Comparison of ENCODE assay signal across 25 cellular contexts in genomic region chr4:3573131-3573530, GRCh38. TPM values are rescaled to one million over a fixed set of nuclear protein-coding genes. Genes with fewer than 3 reads are reported as not detected.
DNase-seq lines count a peak whose midpoint lies in the region; ATAC-seq, FAIRE-seq and TF ChIP-seq lines count a peak whose summit lies in the region.
"Had no signal": no experiment of that assay in that cellular context is flagged by ENCODE, and none has a peak within 500 bp of the region (broad histone marks: within the 10 kb centered on the region; RNA-seq: fewer than 3 reads in every experiment).

No MANE protein-coding gene starts in this region.

- H3K4me3 ChIP-seq in bronchial epithelial cell (ENCODE audit: low read depth, low read length) (no peak overlapping the region), osteoblast (ENCODE audit: insufficient read depth, low read length) (no peak overlapping the region), sigmoid colon (no peak overlapping the region)
- H3K4me3 ChIP-seq: A549; BLaER1 treated with 17β-estradiol and CSF1 and Interleukin-3, amounts not matched to agents 10 nM and 100 nM; GM12878; GM23248 had no signal

- intact Hi-C loops in sigmoid colon (cut with DNase I) (no loop called here), Right ventricle myocardium superior (cut with DNase I) (no loop called here)

- H4K20me1 ChIP-seq in osteoblast (ENCODE audit: insufficient read depth, low read length), result no peaks in the 10 kb centered on the region
- H4K20me1 ChIP-seq: BLaER1 treated with 17β-estradiol and CSF1 and Interleukin-3, amounts not matched to agents 10 nM and 100 nM had no signal

- no peak for ATAC-seq in GM19324 (IDR thresholded peaks at IDR 0.05; ENCODE audit: low FRiP score, unreplicated experiment)
- no peak for ATAC-seq in Right ventricle myocardium superior (ENCODE audit: poor library complexity)
- ATAC-seq: A549, GM12878, HCT116 had no signal

- H3K9me3 ChIP-seq in osteoblast (ENCODE audit: low read depth, low read length), result no peaks in the 10 kb centered on the region
- no peaks in the 10 kb centered on the region for H3K9me3 ChIP-seq in sigmoid colon
- H3K9me3 ChIP-seq: A549; BE2C; BLaER1 treated with 17β-estradiol and CSF1 and Interleukin-3, amounts not matched to agents 10 nM and 100 nM had no signal

- in situ Hi-C loops in GM13976 (cut with MboI; ENCODE audit: low sequenced_read_pairs, unreplicated experiment), result no loop called here

- TF ChIP-seq EP300 in sigmoid colon (IDR thresholded peaks at IDR 0.05), result no peak

- no peaks in the 10 kb centered on the region for H3K36me3 ChIP-seq in bronchial epithelial cell (ENCODE audit: control insufficient read depth, insufficient read depth, low read length)
- H3K36me3 ChIP-seq in osteoblast (ENCODE audit: insufficient read depth, low read length), result no peaks in the 10 kb centered on the region
- H3K36me3 ChIP-seq in sigmoid colon, result no peaks in the 10 kb centered on the region
- H3K36me3 ChIP-seq: BE2C; BLaER1 treated with 17β-estradiol and CSF1 and Interleukin-3, amounts not matched to agents 10 nM and 100 nM had no signal

- peak; percentile 86 for FAIRE-seq in bronchial epithelial cell (lab: Jason Lieb, UNC)
- FAIRE-seq: A549, D721Med, GM12878, GM18507, H1 had no signal

- no peak for TF ChIP-seq POLR2A in sigmoid colon (IDR thresholded peaks at IDR 0.05)

- H2AFZ ChIP-seq in osteoblast (ENCODE audit: low read length), result no peak overlapping the region
- H2AFZ ChIP-seq: GM23248 had no signal

- no peak overlapping the region for H3K4me2 ChIP-seq in osteoblast (ENCODE audit: insufficient read depth, low read length)
- H3K4me2 ChIP-seq: A549; BLaER1 treated with 17β-estradiol and CSF1 and Interleukin-3, amounts not matched to agents 10 nM and 100 nM had no signal

- H3K79me2 ChIP-seq in osteoblast (ENCODE audit: insufficient read depth, low read length), result no peaks in the 10 kb centered on the region

- peak; percentile 5 for DNase-seq in GM13976 (ENCODE audit: low spot score)
- no peak for DNase-seq in bronchial epithelial cell (ENCODE audit: low read depth)
- peak; percentile 30 for DNase-seq in osteoblast (ENCODE audit: insufficient read length, low spot score, missing footprints)
- peak; percentile 40 for DNase-seq in sigmoid colon
- no peak for DNase-seq in activated CD4-positive, alpha-beta T cell treated with anti-CD3 and anti-CD28 coated beads for 48 hours
- no peak for DNase-seq in Right ventricle myocardium superior
- DNase-seq: 8988T; ACHN; AML-193; BE2C; CD4-positive, alpha-beta T cell; CD8-positive, alpha-beta memory T cell; DMS 273 treated with DMSO at 0.1 percent for 48 hours; DMS79; EL; GDM1; GM23248 had no signal

- H3K27ac ChIP-seq in osteoblast (ENCODE audit: low read depth, low read length), result no peak overlapping the region
- no peak overlapping the region for H3K27ac ChIP-seq in sigmoid colon
- H3K27ac ChIP-seq: A549; BLaER1 treated with 17β-estradiol and CSF1 and Interleukin-3, amounts not matched to agents 10 nM and 100 nM; GM23248 had no signal

- WGBS in sigmoid colon, 2 donors, result 89 to 90% methylated on average over 12 of the region's 12 CpGs

- H3K4me1 ChIP-seq in osteoblast (ENCODE audit: insufficient read depth, low read length) (no peaks in the 10 kb centered on the region), sigmoid colon (no peaks in the 10 kb centered on the region)
- H3K4me1 ChIP-seq: A549, BE2C had no signal

- H3K27me3 ChIP-seq in bronchial epithelial cell (ENCODE audit: control insufficient read depth, insufficient read depth, low read length), result no peaks in the 10 kb centered on the region
- peaks cover 3% of the 10 kb centered on the region for H3K27me3 ChIP-seq in osteoblast (ENCODE audit: insufficient read depth, low read length)
- peaks cover 0 to 2% (median 0%) of the 10 kb centered on the region in 3 donors for H3K27me3 ChIP-seq in sigmoid colon
- H3K27me3 ChIP-seq: BE2C; BLaER1 treated with 17β-estradiol and CSF1 and Interleukin-3, amounts not matched to agents 10 nM and 100 nM had no signal

- TF ChIP-seq CTCF in GM13976 (IDR thresholded peaks at IDR 0.05; ENCODE audit: borderline replicate concordance, control extremely low read depth, extremely low read depth, insufficient read depth, missing control alignments) (no peak), bronchial epithelial cell (IDR thresholded peaks at IDR 0.05; ENCODE audit: insufficient read depth, low read length, severe bottlenecking) (no peak), osteoblast (IDR thresholded peaks at IDR 0.05; ENCODE audit: extremely low read depth, low read depth, low read length) (no peak), sigmoid colon (IDR thresholded peaks at IDR 0.05) (no peak)

RNA-seq across cellular contexts. Expression of gene LRPAP1, which starts 40.9 kb away (rescaled TPM):
- total RNA-seq in bronchial epithelial cell (53.7 and 106 TPM in 2 replicates), osteoblast (79.3 and 82.9 TPM in 2 replicates), sigmoid colon (100 to 1,000 TPM in 2 of 4 donors, 10 to 100 TPM in 2; 85.3 to 127 (median 99.6) TPM), Right ventricle myocardium superior (280 TPM)
- 100 to 1,000 TPM in 1 of 3 donors, 10 to 100 TPM in 2; 25.2 to 123 (median 44.2) TPM for polyA plus RNA-seq in sigmoid colon

Comparison
In these comparisons a context has a peak if more than half of its experiments do, and no peak if none do; other contexts are left out.
1. DNase-seq: peak in GM13976 (single experiment), osteoblast (single experiment) and sigmoid colon (single experiment); none in bronchial epithelial cell (single experiment), activated CD4-positive, alpha-beta T cell treated with anti-CD3 and anti-CD28 coated beads for 48 hours (single experiment) and Right ventricle myocardium superior (single experiment).